ENCODE assay signal across 18 cellular contexts in genomic region chr5:83522431-83522830, GRCh38. TPM values are rescaled to one million over a fixed set of nuclear protein-coding genes. Genes with fewer than 3 reads are reported as not detected.
DNase-seq lines count a peak whose midpoint lies in the region; ATAC-seq, FAIRE-seq and TF ChIP-seq lines count a peak whose summit lies in the region.
"Had no signal": no experiment of that assay in that cellular context is flagged by ENCODE, and none has a peak within 500 bp of the region (broad histone marks: within the 10 kb centered on the region; RNA-seq: fewer than 3 reads in every experiment).

No MANE protein-coding gene starts in this region.

- DNase-seq in WTC11 (ENCODE audit: low spot score) (no peak), kidney (no peak), left lung (no peak), smooth muscle cell (lab: John Stamatoyannopoulos, UW; ENCODE audit: unreplicated experiment) (no peak), NCI-H345 treated with DMSO at 0.1 percent for 48 hours (lab: John Stamatoyannopoulos, UW; ENCODE audit: unreplicated experiment) (no peak), CD14-positive monocyte (ENCODE audit: low spot score) (no peak)
- no peak for DNase-seq in activated CD4-positive, CD25-positive, alpha-beta regulatory T cell treated with anti-CD3 and anti-CD28 coated beads, Interleukin-2, amount 50 U/mL, for 72 hours
- DNase-seq: BE2C; C1 segment of cervical spinal cord; Caco-2; CD4-positive, alpha-beta T cell; DMS153; DMS79; HCEC 1CT had no signal

- H2AFZ ChIP-seq in smooth muscle cell (ENCODE audit: low read depth): no peak overlapping the region
- H2AFZ ChIP-seq: GM23338 had no signal

- POLR2A ChIA-PET in WTC11 (lab: Charles Lee): no interaction called here

- H3K79me2 ChIP-seq in smooth muscle cell (ENCODE audit: low read depth): peaks cover 65% of the 10 kb centered on the region

- H3K4me3 Mint-ChIP-seq in WTC11: no peak overlapping the region
- no peak overlapping the region for H3K4me3 Mint-ChIP-seq in CD14-positive monocyte
- H3K4me3 Mint-ChIP-seq: CD4-positive, alpha-beta T cell; GM23338 had no signal

- H3K27ac Mint-ChIP-seq in WTC11 (peak overlapping the region; percentile 12; the same call in 1 of the 2 replicates), CD14-positive monocyte (peak overlapping the region in 2 of 7 donors; percentile 72 to 83)
- H3K27ac Mint-ChIP-seq: CD4-positive, alpha-beta T cell had no signal

- peaks cover 100% of the 10 kb centered on the region for H4K20me1 ChIP-seq in smooth muscle cell (ENCODE audit: low read depth)

- H3K4me1 ChIP-seq in kidney (ENCODE audit: control insufficient read depth in 1 of 2, insufficient read depth in 1 of 2, low read depth in 1 of 2, low read length in 2 of 2) (no peaks in the 10 kb centered on the region), left lung (no peaks in the 10 kb centered on the region), smooth muscle cell (ENCODE audit: low read depth) (no peaks in the 10 kb centered on the region)
- H3K4me1 ChIP-seq: BE2C, Caco-2 had no signal

- H3K36me3 Mint-ChIP-seq in WTC11 (peaks cover 61% of the 10 kb centered on the region), CD14-positive monocyte (peaks cover 80 to 95% of the 10 kb centered on the region in 2 donors)

- FAIRE-seq in kidney (lab: Jason Lieb, UNC): peak; percentile 82
- FAIRE-seq: GM12878, H54 had no signal

- no peaks in the 10 kb centered on the region for H3K4me1 Mint-ChIP-seq in WTC11
- peaks cover 8% of the 10 kb centered on the region for H3K4me1 Mint-ChIP-seq in CD14-positive monocyte

- peak overlapping the region; percentile 28 for H3K4me2 ChIP-seq in smooth muscle cell
- H3K4me2 ChIP-seq: GM23338 had no signal

- intact Hi-C loops in kidney (cut with DNase I): no loop called here
- intact Hi-C loops in left lung (cut with DNase I): no loop called here
- intact Hi-C loops in CD14-positive monocyte (cut with micrococcal nuclease): no loop called here

- H3K27ac ChIP-seq in kidney (ENCODE audit: low read depth in 2 of 2, low read length in 2 of 2) (no peak overlapping the region), left lung (no peak overlapping the region), smooth muscle cell (ENCODE audit: low read depth) (peak overlapping the region; percentile 64)
- H3K27ac ChIP-seq: HL-60 had no signal

- peaks cover 80% of the 10 kb centered on the region for H3F3A ChIP-seq in smooth muscle cell (ENCODE audit: low read depth)

- TF ChIP-seq CTCF in WTC11 (IDR thresholded peaks at IDR 0.05): no peak
- no peak for TF ChIP-seq CTCF in kidney (IDR thresholded peaks at IDR 0.05; ENCODE audit: borderline replicate concordance, extremely low read depth, insufficient read depth)
- TF ChIP-seq CTCF in left lung (IDR thresholded peaks at IDR 0.05): no peak
- no peak for TF ChIP-seq CTCF in smooth muscle cell (IDR thresholded peaks at IDR 0.05; ENCODE audit: borderline replicate concordance, insufficient read depth, poor library complexity, severe bottlenecking)
- no peak for TF ChIP-seq CTCF in CD14-positive monocyte (IDR thresholded peaks at IDR 0.05)

- ATAC-seq in WTC11 (no peak), left lung (peak; percentile 30)
- ATAC-seq: GM12878, GM23338 had no signal

- no peaks in the 10 kb centered on the region for H3K9me3 ChIP-seq in kidney (ENCODE audit: control insufficient read depth in 1 of 2, low read length in 2 of 2)
- H3K9me3 ChIP-seq in left lung: no peaks in the 10 kb centered on the region
- no peaks in the 10 kb centered on the region for H3K9me3 ChIP-seq in smooth muscle cell (replicated peaks; ENCODE audit: low read depth)
- H3K9me3 ChIP-seq: BE2C, Caco-2 had no signal

- WGBS in smooth muscle cell (ENCODE audit: low lambda C conversion rate): 84% methylated on average over 2 of the region's 2 CpGs

- H3K9me3 Mint-ChIP-seq in WTC11 (no peaks in the 10 kb centered on the region), CD14-positive monocyte (peaks cover 0 to 6% (median 0%) of the 10 kb centered on the region in 7 donors)
- H3K9me3 Mint-ChIP-seq: CD4-positive, alpha-beta T cell; GM23338 had no signal

- no peak overlapping the region for H3K9ac ChIP-seq in kidney (ENCODE audit: low read length in 2 of 2)
- no peak overlapping the region for H3K9ac ChIP-seq in smooth muscle cell (ENCODE audit: low read depth)

- CTCF ChIA-PET in WTC11 (lab: Charles Lee): no interaction called here

- H3K27me3 ChIP-seq in left lung (no peaks in the 10 kb centered on the region), smooth muscle cell (ENCODE audit: low read depth) (no peaks in the 10 kb centered on the region)
- H3K27me3 ChIP-seq: BE2C had no signal

- H3K36me3 ChIP-seq in kidney (ENCODE audit: control insufficient read depth in 1 of 2, insufficient read depth in 2 of 2, low read length in 2 of 2) (no peaks in the 10 kb centered on the region), left lung (peaks cover 0 to 21% of the 10 kb centered on the region in 2 donors), smooth muscle cell (ENCODE audit: low read depth) (peaks cover 41% of the 10 kb centered on the region)

- H3K4me3 ChIP-seq in kidney (ENCODE audit: low read length in 2 of 2) (no peak overlapping the region), left lung (no peak overlapping the region), smooth muscle cell (no peak overlapping the region)
- H3K4me3 ChIP-seq: GM12878, GM23338 had no signal

- H3K27me3 Mint-ChIP-seq in WTC11 (ENCODE audit: low read depth) (no peaks in the 10 kb centered on the region), CD14-positive monocyte (ENCODE audit: low read depth in 3 of 3) (no peaks in the 10 kb centered on the region)

TF ChIP-seq in WTC11, 78 proteins besides CTCF, POLR2A, EP300 and RAD21 (continues in another document):
- TF ChIP-seq FOXK1 (CRISPR knock-in tag; IDR thresholded peaks at IDR 0.05) (no peak), EMX1 (CRISPR knock-in tag; IDR thresholded peaks at IDR 0.05) (no peak), NFATC4 (CRISPR knock-in tag; IDR thresholded peaks at IDR 0.05) (no peak), E2F4 (CRISPR knock-in tag; IDR thresholded peaks at IDR 0.05; ENCODE audit: borderline replicate concordance, low read depth) (no peak), ATF6 (CRISPR knock-in tag; IDR thresholded peaks at IDR 0.05) (no peak), TP53 (CRISPR knock-in tag; IDR thresholded peaks at IDR 0.05) (no peak), ESRRA (CRISPR knock-in tag; IDR thresholded peaks at IDR 0.05; ENCODE audit: borderline replicate concordance) (no peak), ATF1 (CRISPR knock-in tag; IDR thresholded peaks at IDR 0.05) (no peak), MYBL2 (CRISPR knock-in tag; IDR thresholded peaks at IDR 0.05) (no peak), ZNF317 (CRISPR knock-in tag; IDR thresholded peaks at IDR 0.05; ENCODE audit: borderline replicate concordance, low read depth) (no peak)

RNA-seq across cellular contexts. Expression of gene VCAN, which starts 50.9 kb away (rescaled TPM):
- 275 to 286 TPM (median 276 TPM) in 3 replicates for total RNA-seq in WTC11 (2021)
- total RNA-seq in kidney: 226 TPM
- 2.1 TPM for polyA plus RNA-seq in kidney (ENCODE audit: insufficient read depth, low read depth, low replicate concordance)
- 100 to 1,000 TPM; 217 to 335 TPM for total RNA-seq in left lung
- 2,724 and 3,065 TPM in 2 replicates for total RNA-seq in smooth muscle cell
- 551 and 702 TPM in 2 replicates for polyA plus RNA-seq in smooth muscle cell
- 100 to 1,000 TPM; 417 to 844 TPM for polyA plus RNA-seq in CD14-positive monocyte
